11 cellular contexts compared by ENCODE assay signal in the genomic region with DNA sequence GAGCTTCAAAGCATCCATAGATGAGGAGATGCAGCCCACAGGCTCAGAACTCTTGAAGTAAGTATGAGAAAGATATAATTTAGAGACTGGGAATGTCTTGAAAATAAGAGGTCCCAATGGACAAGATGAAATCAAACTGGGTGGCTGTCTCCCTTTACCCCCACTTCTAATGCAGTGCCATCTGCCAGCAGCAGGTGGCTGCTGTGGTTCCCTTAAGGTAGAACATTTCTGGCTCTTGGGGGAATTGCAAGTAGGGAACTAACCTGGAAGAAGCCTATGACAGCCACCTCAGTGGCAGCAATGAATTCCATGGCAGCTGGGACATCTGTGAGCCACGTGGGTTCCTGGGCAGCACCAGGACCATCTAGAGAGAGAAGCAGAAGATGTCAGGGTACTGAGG. TPM values are rescaled to one million over a fixed set of nuclear protein-coding genes. Genes with fewer than 3 reads are reported as not detected.
A peak's percentile ranks its signal among the peaks of the same experiment; 100 is the strongest.
DNase-seq lines count a peak whose midpoint lies in the region; ATAC-seq, FAIRE-seq and TF ChIP-seq lines count a peak whose summit lies in the region.
"Had no signal": no experiment of that assay in that cellular context is flagged by ENCODE, and none has a peak within 500 bp of the region (broad histone marks: within the 10 kb centered on the region; RNA-seq: fewer than 3 reads in every experiment).

No MANE protein-coding gene starts in this region.

- TF ChIP-seq EP300 in K562 (IDR thresholded peaks at IDR 0.05; ENCODE audit: low read length), result no peak

- POLR2A ChIA-PET in K562 (lab: Yijun Ruan, JAX), result no interaction called here

- CTCF ChIA-PET in K562 (lab: Yijun Ruan, JAX; ENCODE audit: low intra/inter-chr PET ratio), result no interaction called here

- DNase-seq in stimulated activated CD4-positive, alpha-beta T cell treated with anti-CD3 and anti-CD28 coated beads, Interleukin-15, amount 100 ng/mL, for 24 hours, result peak; percentile 32
- DNase-seq in stimulated activated CD4-positive, alpha-beta T cell treated with anti-CD3 and anti-CD28 coated beads, Interleukin-4, amount 100 ng/mL, for 24 hours, result no peak
- DNase-seq in KBM-7 (peak; percentile 51), K562 (ENCODE audit: extremely low read depth in 1 of 4, low spot score in 3 of 4) (no peak), DMS114 treated with DMSO at 0.1 percent for 48 hours (lab: John Stamatoyannopoulos, UW; ENCODE audit: unreplicated experiment) (no peak), NCI-H2107 treated with DMSO at 0.1 percent for 48 hours (lab: John Stamatoyannopoulos, UW; ENCODE audit: unreplicated experiment) (no peak)
- DNase-seq: NCI-H1092 treated with DMSO at 0.1 percent for 48 hours had no signal

- no peaks in the 10 kb centered on the region for H3K9me3 ChIP-seq in K562 (replicated peaks; ENCODE audit: control insufficient read depth, insufficient read depth, low read depth, low read length)

- peak in 1 of 2 experiments; percentile 34; a peak in 1 of 4 replicates for TF ChIP-seq RAD21 in K562 (CRISPR knock-in tag; conservative IDR thresholded peaks at IDR 0.05 in 1 of 2, IDR thresholded peaks at IDR 0.05 in 1 of 2)

- no peak overlapping the region for H2AFZ ChIP-seq in K562 (ENCODE audit: low read depth, low read length)

- no peak overlapping the region for H3K9ac ChIP-seq in K562 (ENCODE audit: insufficient read depth in 1 of 2, low read depth in 2 of 2, low read length in 2 of 2)

- no peak for ATAC-seq in K562
- no peak for ATAC-seq in GM21447 (IDR thresholded peaks at IDR 0.05; ENCODE audit: unreplicated experiment)
- no peak for ATAC-seq in HG03139 (IDR thresholded peaks at IDR 0.05; ENCODE audit: unreplicated experiment)

- H3K27me3 ChIP-seq in K562 (ENCODE audit: control insufficient read depth in 2 of 2, insufficient read depth in 2 of 2, low read length in 2 of 2), result no peaks in the 10 kb centered on the region
- H3K27me3 ChIP-seq: cardiac muscle cell had no signal

- peak in 2 of 3 experiments; percentile 13 to 29; a peak in 1 of 6 replicates for TF ChIP-seq CTCF in K562 (IDR thresholded peaks at IDR 0.05 in 2 of 3, conservative IDR thresholded peaks at IDR 0.05 in 1 of 3; ENCODE audit: insufficient read depth in 2 of 3, low read depth in 1 of 3, low read length in 3 of 3)

- no peak for TF ChIP-seq POLR2A in K562 (conservative IDR thresholded peaks at IDR 0.05)

- no peaks in the 10 kb centered on the region for H3K36me3 ChIP-seq in K562 (ENCODE audit: control insufficient read depth, insufficient read depth, low read length)
- H3K36me3 ChIP-seq: cardiac muscle cell had no signal

- no peaks in the 10 kb centered on the region; a peak in 1 of 5 replicates for H3K4me1 ChIP-seq in K562 (replicated peaks in 1 of 2; ENCODE audit: control insufficient read depth in 2 of 2, insufficient read depth in 2 of 2, low read length in 2 of 2)

- no peaks in the 10 kb centered on the region for H3K9me1 ChIP-seq in K562 (ENCODE audit: control insufficient read depth, insufficient read depth, low read length)

- H3K79me2 ChIP-seq in K562 (ENCODE audit: control insufficient read depth, insufficient read depth, low read length), result no peaks in the 10 kb centered on the region

- 0% methylated on average over 1 of the region's 1 CpG for WGBS in K562 (ENCODE audit: insufficient coverage, low coverage, missing lambda C conversion rate)

- FAIRE-seq in K562 (lab: Jason Lieb, UNC), result no peak

- BruUV-seq in K562 (replicated peaks; lab: Mats Ljungman, UMichigan), result no TSS peak

- no peak overlapping the region for H3K4me3 ChIP-seq in K562
- H3K4me3 ChIP-seq: cardiac muscle cell had no signal

- in situ Hi-C loops in KBM-7 (cut with MboI; ENCODE audit: low pct_unique_long_range_greater_than_20kb, low sequenced_read_pairs), result no loop called here
- in situ Hi-C loops in K562 (cut with MboI), result no loop called here

- intact Hi-C loops in K562 (cut with micrococcal nuclease), result loop anchor here (5.0 kb wide), 1 partner anchor 55 kb away; no protein-coding TSS in a partner anchor

- H3K27ac ChIP-seq in K562 (ENCODE audit: extremely low read depth, low read depth, low read length), result no peak overlapping the region
- H3K27ac ChIP-seq: cardiac muscle cell had no signal

- no peak overlapping the region for H3K4me2 ChIP-seq in K562 (ENCODE audit: insufficient read depth, low read length)

- H4K20me1 ChIP-seq in K562 (replicated peaks; ENCODE audit: control insufficient read depth, insufficient read depth, low read length), result no peaks in the 10 kb centered on the region

RNA-seq across cellular contexts. Expression of gene ERP27, which starts 0.6 kb away (rescaled TPM):
- total RNA-seq in K562 (2011; cell fraction: chromatin; rRNA removed; ENCODE audit: low replicate concordance), result not detected in 2 replicates
- total RNA-seq in K562 (2011; cell fraction: nucleolus; rRNA removed), result not detected in 2 replicates
- total RNA-seq in K562 (2011; cell fraction: nucleoplasm; rRNA removed), result not detected in 2 replicates
- total RNA-seq in K562 (2014; rRNA removed) (0.27 TPM in 1 of 2 replicates, not detected in the other), K562 (2014; rRNA removed; fragmentation: Illumina TruSeq; extraction: Trizol) (0.07 TPM in 1 of 2 replicates, not detected in the other), K562 (2015; rRNA removed; fragmentation: Illumina TruSeq; extraction: Trizol) (0.11 TPM in 1 of 2 replicates, not detected in the other), K562 (2021) (0.13 TPM in 1 of 2 replicates, not detected in the other)
- polyA plus RNA-seq in K562 (2011; rRNA removed) (not detected in 2 replicates), K562 (2014; fragmentation: Illumina TruSeq; extraction: Trizol) (0.08 TPM in 1 of 2 replicates, not detected in the other), K562 (2014; fragmentation: Nextera tagmentation; extraction: Ambion mirVana) (not detected), K562 (2014; rRNA removed) (not detected in 2 replicates)
- polyA plus RNA-seq in K562 (2011; cell fraction: cytosol; rRNA removed), result not detected in 2 replicates
- polyA plus RNA-seq in K562 (2011; cell fraction: nucleus; rRNA removed), result not detected in 2 replicates
- polyA plus RNA-seq in K562 (2012), result 0.05 TPM in 1 of 2 replicates, not detected in the other
- not detected in 2 replicates for polyA minus RNA-seq in K562 (2011; rRNA and poly(A)+ RNA removed)
- polyA minus RNA-seq in K562 (2011; cell fraction: cytosol; rRNA and poly(A)+ RNA removed), result not detected in 2 replicates
- polyA minus RNA-seq in K562 (2011; cell fraction: nucleus; rRNA and poly(A)+ RNA removed), result not detected in 2 replicates
- total RNA-seq: cardiac muscle cell, temporal lobe had no signal
- polyA plus RNA-seq: cardiac muscle cell had no signal

RNA-seq across cellular contexts. Expression of gene ARHGDIB, which starts 23.7 kb away (rescaled TPM):
- total RNA-seq in K562 (2011; cell fraction: chromatin; rRNA removed; ENCODE audit: low replicate concordance), result 0.39 TPM in 1 of 2 replicates, not detected in the other
- 0.53 TPM in 1 of 2 replicates, not detected in the other for total RNA-seq in K562 (2011; cell fraction: nucleolus; rRNA removed)
- total RNA-seq in K562 (2011; cell fraction: nucleoplasm; rRNA removed), result 0.76 and 0.81 TPM in 2 replicates
- total RNA-seq in K562 (2014; rRNA removed) (63.2 and 100 TPM in 2 replicates), K562 (2014; rRNA removed; fragmentation: Illumina TruSeq; extraction: Trizol) (67.3 and 68.7 TPM in 2 replicates), K562 (2015; rRNA removed; fragmentation: Illumina TruSeq; extraction: Trizol) (145 and 151 TPM in 2 replicates), K562 (2021) (51.1 and 55.8 TPM in 2 replicates)
- polyA plus RNA-seq in K562 (2011; rRNA removed) (9.5 and 21.9 TPM in 2 replicates), K562 (2014; fragmentation: Illumina TruSeq; extraction: Trizol) (114 and 145 TPM in 2 replicates), K562 (2014; fragmentation: Nextera tagmentation; extraction: Ambion mirVana) (100 to 1,000 TPM; 171 to 204 TPM), K562 (2014; rRNA removed) (90.4 and 116 TPM in 2 replicates)
- polyA plus RNA-seq in K562 (2011; cell fraction: cytosol; rRNA removed), result 11.3 and 35.3 TPM in 2 replicates
- polyA plus RNA-seq in K562 (2011; cell fraction: nucleus; rRNA removed), result 2.8 and 7.8 TPM in 2 replicates
- polyA plus RNA-seq in K562 (2012), result 132 and 187 TPM in 2 replicates
- polyA minus RNA-seq in K562 (2011; rRNA and poly(A)+ RNA removed), result 12.7 and 19.3 TPM in 2 replicates
- polyA minus RNA-seq in K562 (2011; cell fraction: cytosol; rRNA and poly(A)+ RNA removed), result 3.9 and 4.3 TPM in 2 replicates
- polyA minus RNA-seq in K562 (2011; cell fraction: nucleus; rRNA and poly(A)+ RNA removed), result 0.27 and 4.2 TPM in 2 replicates

RNA-seq across cellular contexts. Expression of gene PDE6H, which starts 35.2 kb away (rescaled TPM):
- not detected in 2 replicates for total RNA-seq in K562 (2011; cell fraction: chromatin; rRNA removed; ENCODE audit: low replicate concordance)
- not detected in 2 replicates for total RNA-seq in K562 (2011; cell fraction: nucleolus; rRNA removed)
- total RNA-seq in K562 (2011; cell fraction: nucleoplasm; rRNA removed), result not detected in 2 replicates
- total RNA-seq in K562 (2014; rRNA removed), result not detected in 2 replicates
- not detected in 2 replicates for total RNA-seq in K562 (2014; rRNA removed; fragmentation: Illumina TruSeq; extraction: Trizol)
- not detected in 2 replicates for total RNA-seq in K562 (2015; rRNA removed; fragmentation: Illumina TruSeq; extraction: Trizol)
- not detected in 2 replicates for total RNA-seq in K562 (2021)
- not detected in 2 replicates for polyA plus RNA-seq in K562 (2011; rRNA removed)
- polyA plus RNA-seq in K562 (2011; cell fraction: cytosol; rRNA removed), result not detected in 2 replicates
- 0.22 TPM in 1 of 2 replicates, not detected in the other for polyA plus RNA-seq in K562 (2011; cell fraction: nucleus; rRNA removed)
- not detected in 2 replicates for polyA plus RNA-seq in K562 (2012)
- polyA plus RNA-seq in K562 (2014; fragmentation: Illumina TruSeq; extraction: Trizol), result not detected in 2 replicates
- under 1 TPM in 1 of 2 experiments, not detected in 1; 0.15 TPM for polyA plus RNA-seq in K562 (2014; fragmentation: Nextera tagmentation; extraction: Ambion mirVana)
- not detected in 2 replicates for polyA plus RNA-seq in K562 (2014; rRNA removed)
- not detected in 2 replicates for polyA minus RNA-seq in K562 (2011; rRNA and poly(A)+ RNA removed)
- polyA minus RNA-seq in K562 (2011; cell fraction: cytosol; rRNA and poly(A)+ RNA removed), result not detected in 2 replicates
- not detected in 2 replicates for polyA minus RNA-seq in K562 (2011; cell fraction: nucleus; rRNA and poly(A)+ RNA removed)
- total RNA-seq: cardiac muscle cell had no signal
- polyA plus RNA-seq: cardiac muscle cell had no signal

RNA-seq across cellular contexts. Expression of gene MGP, which starts 52.0 kb away (rescaled TPM):
- total RNA-seq in K562 (2011; cell fraction: chromatin; rRNA removed; ENCODE audit: low replicate concordance), result not detected in 2 replicates
- total RNA-seq in K562 (2011; cell fraction: nucleolus; rRNA removed), result not detected in 2 replicates
- not detected in 2 replicates for total RNA-seq in K562 (2011; cell fraction: nucleoplasm; rRNA removed)
- total RNA-seq in K562 (2014; rRNA removed), result not detected in 2 replicates
- not detected in 2 replicates for total RNA-seq in K562 (2014; rRNA removed; fragmentation: Illumina TruSeq; extraction: Trizol)
- total RNA-seq in K562 (2015; rRNA removed; fragmentation: Illumina TruSeq; extraction: Trizol), result not detected in 2 replicates
- 0.96 and 1.2 TPM in 2 replicates for total RNA-seq in K562 (2021)
- polyA plus RNA-seq in K562 (2011; rRNA removed), result not detected in 2 replicates
- polyA plus RNA-seq in K562 (2011; cell fraction: cytosol; rRNA removed), result 0.09 and 0.34 TPM in 2 replicates
- polyA plus RNA-seq in K562 (2011; cell fraction: nucleus; rRNA removed), result not detected in 2 replicates
- polyA plus RNA-seq in K562 (2012), result not detected in 2 replicates
- polyA plus RNA-seq in K562 (2014; fragmentation: Illumina TruSeq; extraction: Trizol), result not detected in 2 replicates
- polyA plus RNA-seq in K562 (2014; fragmentation: Nextera tagmentation; extraction: Ambion mirVana), result not detected
- polyA plus RNA-seq in K562 (2014; rRNA removed), result not detected in 2 replicates
- not detected in 2 replicates for polyA minus RNA-seq in K562 (2011; rRNA and poly(A)+ RNA removed)
- not detected in 2 replicates for polyA minus RNA-seq in K562 (2011; cell fraction: cytosol; rRNA and poly(A)+ RNA removed)
- polyA minus RNA-seq in K562 (2011; cell fraction: nucleus; rRNA and poly(A)+ RNA removed), result not detected in 2 replicates
- total RNA-seq: cardiac muscle cell had no signal

Comparison
In these comparisons a context has a peak if more than half of its experiments do, and no peak if none do; other contexts are left out.
1. DNase-seq: peak in stimulated activated CD4-positive, alpha-beta T cell treated with anti-CD3 and anti-CD28 coated beads, Interleukin-15, amount 100 ng/mL, for 24 hours (single experiment) and KBM-7 (single experiment); none in stimulated activated CD4-positive, alpha-beta T cell treated with anti-CD3 and anti-CD28 coated beads, Interleukin-4, amount 100 ng/mL, for 24 hours (single experiment), K562 (0 of 4), DMS114 treated with DMSO at 0.1 percent for 48 hours (single experiment) and NCI-H2107 treated with DMSO at 0.1 percent for 48 hours (single experiment).